ENCODE assay signal across 11 cellular contexts in the genomic region with DNA sequence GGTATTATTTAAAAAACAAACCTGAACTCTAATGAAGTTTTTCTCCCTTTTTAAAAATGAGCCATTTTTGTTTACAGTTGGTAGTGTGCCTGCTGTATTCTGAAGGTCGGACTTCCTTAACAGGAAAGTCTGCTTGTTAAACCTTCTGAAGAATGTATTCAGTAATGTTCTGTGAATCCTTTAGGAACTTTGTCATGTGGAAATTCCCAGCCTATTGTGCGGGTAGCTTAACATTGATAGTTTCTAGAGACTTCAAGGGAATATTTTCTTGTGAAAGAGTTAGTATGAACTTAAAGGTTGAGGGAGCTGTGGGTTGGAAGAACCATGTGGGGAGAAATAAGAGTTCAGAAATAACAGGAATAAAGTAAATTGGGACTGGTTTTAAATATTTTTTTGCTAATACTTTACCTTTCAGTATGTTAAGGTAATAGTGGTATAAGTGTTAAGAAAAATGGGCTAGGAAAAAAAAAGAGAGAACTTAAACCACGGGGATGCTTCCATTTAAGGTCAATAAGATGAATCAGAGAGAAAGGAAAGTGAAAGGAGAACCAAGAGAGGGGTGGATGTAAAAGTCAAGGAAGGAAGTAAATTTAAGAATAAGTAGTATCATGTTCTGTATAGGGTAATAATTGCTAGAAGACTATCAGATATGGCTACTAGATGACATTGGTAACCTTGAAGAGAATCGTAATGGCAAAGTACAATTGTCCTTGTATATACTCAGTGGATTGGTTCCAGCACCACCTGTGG.
DNase-seq lines count a peak whose midpoint lies in the region; ATAC-seq and TF ChIP-seq lines count a peak whose summit lies in the region.
"Had no signal": no experiment of that assay in that cellular context is flagged by ENCODE, and none has a peak within 500 bp of the region (broad histone marks: within the 10 kb centered on the region; RNA-seq: fewer than 3 reads in every experiment).

No MANE protein-coding gene starts in this region.

- CTCF ChIA-PET in GM10248 (lab: Yijun Ruan, JAX): no interaction called here

- peaks cover 31% of the 10 kb centered on the region for H3K4me1 ChIP-seq in OCI-LY3 (ENCODE audit: low read length)
- no peaks in the 10 kb centered on the region for H3K4me1 ChIP-seq in colonic mucosa

- H3K9me3 ChIP-seq in OCI-LY3 (ENCODE audit: insufficient read depth, low read length) (no peaks in the 10 kb centered on the region), colonic mucosa (no peaks in the 10 kb centered on the region)

- TF ChIP-seq CTCF in GM10248 (IDR thresholded peaks at IDR 0.05; ENCODE audit: control extremely low read depth, extremely low read depth, low read depth, missing control alignments) (no peak), OCI-LY3 (IDR thresholded peaks at IDR 0.05; ENCODE audit: low read depth, low read length) (no peak), colonic mucosa (IDR thresholded peaks at IDR 0.05) (no peak)

- peak overlapping the region; percentile 3; the same call in 1 of the 2 replicates for H2AFZ ChIP-seq in OCI-LY3 (ENCODE audit: low read depth, low read length)

- peaks cover 60% of the 10 kb centered on the region for H3K36me3 ChIP-seq in OCI-LY3 (replicated peaks; ENCODE audit: low read depth, low read length)
- no peaks in the 10 kb centered on the region for H3K36me3 ChIP-seq in colonic mucosa

- POLR2A ChIA-PET in GM10248 (lab: Yijun Ruan, JAX): no interaction called here

- H3K27ac ChIP-seq in OCI-LY3 (ENCODE audit: low read length) (peak overlapping the region; percentile 53), colonic mucosa (no peak overlapping the region)

- peak overlapping the region; percentile 32 for H3K4me2 ChIP-seq in OCI-LY3 (ENCODE audit: low read length)

- peak; percentile 22 for DNase-seq in GM10248 (ENCODE audit: extremely low spot score)
- DNase-seq in glomerular visceral epithelial cell (ENCODE audit: extremely low spot score): peak; percentile 47
- DNase-seq in colonic mucosa: no peak
- DNase-seq in Right ventricle myocardium inferior (ENCODE audit: missing footprints): no peak
- DNase-seq: activated T-cell treated with anti-CD3 and anti-CD28 coated beads, Interleukin-2, amount 50 U/mL, for 1 hour; CD4-positive, alpha-beta T cell; NCI-H2081 had no signal

- ATAC-seq in GM21367 (IDR thresholded peaks at IDR 0.05; ENCODE audit: unreplicated experiment) (peak; percentile 53), GM21717 (IDR thresholded peaks at IDR 0.05; ENCODE audit: unreplicated experiment) (no peak), Right ventricle myocardium inferior (no peak), GM19023 (IDR thresholded peaks at IDR 0.05; ENCODE audit: unreplicated experiment) (no peak)

- intact Hi-C loops in colonic mucosa (cut with DNase I): no loop called here
- intact Hi-C loops in Right ventricle myocardium inferior (cut with DNase I): no loop called here

- no peaks in the 10 kb centered on the region for H3K79me2 ChIP-seq in OCI-LY3 (ENCODE audit: low read length)

- peak overlapping the region; percentile 9; the same call in 1 of the 2 replicates for H3K4me3 ChIP-seq in OCI-LY3 (ENCODE audit: low read length)
- H3K4me3 ChIP-seq in colonic mucosa: no peak overlapping the region

- no peaks in the 10 kb centered on the region for H3K27me3 ChIP-seq in OCI-LY3 (ENCODE audit: low read depth, low read length)
- no peaks in the 10 kb centered on the region for H3K27me3 ChIP-seq in colonic mucosa

- no peaks in the 10 kb centered on the region for H4K20me1 ChIP-seq in OCI-LY3 (ENCODE audit: insufficient read depth, low read length)

- H3K9ac ChIP-seq in OCI-LY3 (ENCODE audit: low read length) (peak overlapping the region; percentile 11; the same call in 1 of the 2 replicates), colonic mucosa (ENCODE audit: low read depth in 2 of 2, low read length in 2 of 2) (no peak overlapping the region)

Comparison
In these comparisons a context has a peak if more than half of its experiments do, and no peak if none do; other contexts are left out.
1. DNase-seq: peak in GM10248 (single experiment) and glomerular visceral epithelial cell (single experiment); none in colonic mucosa (single experiment) and Right ventricle myocardium inferior (single experiment).